10 cellular contexts compared by ENCODE assay signal in genomic region chr14:103108749-103109207, GRCh38. TPM values are rescaled to one million over a fixed set of nuclear protein-coding genes. Genes with fewer than 3 reads are reported as not detected.
DNase-seq lines count a peak whose midpoint lies in the region; ATAC-seq, FAIRE-seq and TF ChIP-seq lines count a peak whose summit lies in the region.
"Had no signal": no experiment of that assay in that cellular context is flagged by ENCODE, and none has a peak within 500 bp of the region (broad histone marks: within the 10 kb centered on the region; RNA-seq: fewer than 3 reads in every experiment).

No MANE protein-coding gene starts in this region.

- in situ Hi-C loops in GM12878 (cut with MboI), result loop anchor here (5.0 kb wide), 1 partner anchor 74 kb away; no protein-coding TSS in a partner anchor
- in situ Hi-C loops in brain microvascular endothelial cell (cut with HindIII; ENCODE audit: low pct_ligation_motif_present, low sequenced_read_pairs), result no loop called here

- TF ChIP-seq POLR2A in GM12878 (IDR thresholded peaks at IDR 0.05; ENCODE audit: low read depth, low read length), result peak; percentile 44; the same call in 1 of the 2 replicates

- intact Hi-C loops in GM12878 (cut with micrococcal nuclease; ENCODE audit: unreplicated experiment), result no loop called here

- no peak overlapping the region for H3K27ac Mint-ChIP-seq in activated T-cell treated with anti-CD3 and anti-CD28 coated beads, Interleukin-2, amount 50 U/mL, for 72 hours

- H3K4me1 ChIP-seq in HUES64 (ENCODE audit: insufficient read depth, low read length), result peaks cover 38% of the 10 kb centered on the region
- peaks cover 63% of the 10 kb centered on the region for H3K4me1 ChIP-seq in GM12878 (ENCODE audit: control insufficient read depth, insufficient read depth, low read length)
- H3K4me1 ChIP-seq in thymus (ENCODE audit: control insufficient read depth, insufficient read depth, low read length), result peaks cover 44% of the 10 kb centered on the region

- FAIRE-seq in GM12878 (lab: Jason Lieb, UNC), result peak; percentile 7

- no peaks in the 10 kb centered on the region for H3K36me3 Mint-ChIP-seq in activated T-cell treated with anti-CD3 and anti-CD28 coated beads, Interleukin-2, amount 50 U/mL, for 72 hours (ENCODE audit: insufficient read depth in 2 of 2)

- SMC1A ChIA-PET in GM12878 (lab: Charles Lee; ENCODE audit: uncharacterized antibody, unreplicated experiment), result interaction anchor here (0.7 to 4.9 kb wide), 3 partner anchors 32 to 183 kb away, joined by 3 to 22 read pairs (median 4); no protein-coding TSS in a partner anchor

- H3K9ac ChIP-seq in HUES64 (ENCODE audit: low read depth, low read length), result peak overlapping the region; percentile 37; the same call in 1 of the 2 replicates
- H3K9ac ChIP-seq in GM12878 (ENCODE audit: control insufficient read depth, insufficient read depth, low read length), result peak overlapping the region; percentile 41

- no peaks in the 10 kb centered on the region for H3K79me2 ChIP-seq in GM12878 (ENCODE audit: control insufficient read depth, insufficient read depth, low read length)

- RAD21 ChIA-PET in GM12878 (lab: Charles Lee; ENCODE audit: unreplicated experiment), result interaction anchor here (4.2 kb wide), 1 partner anchor 32 kb away, joined by 40 read pairs; no protein-coding TSS in a partner anchor

- no peaks in the 10 kb centered on the region for H3K9me3 Mint-ChIP-seq in activated T-cell treated with anti-CD3 and anti-CD28 coated beads, Interleukin-2, amount 50 U/mL, for 72 hours
- H3K9me3 Mint-ChIP-seq: activated T-cell treated with anti-CD3 and anti-CD28 coated beads, Interleukin-2, amount 50 U/mL, for 4 hours had no signal

- TF ChIP-seq CTCF in GM12878 (IDR thresholded peaks at IDR 0.05 in 2 of 3, conservative IDR thresholded peaks at IDR 0.05 in 1 of 3; ENCODE audit: control insufficient read depth in 2 of 3, extremely low read depth in 1 of 3, insufficient read depth in 1 of 3, low read depth in 3 of 3, low read length in 3 of 3), result no peak
- no peak for TF ChIP-seq CTCF in brain microvascular endothelial cell (IDR thresholded peaks at IDR 0.05; ENCODE audit: low read depth, low read length, missing control alignments)

- H3K36me3 ChIP-seq in HUES64 (ENCODE audit: insufficient read depth, low read length), result no peaks in the 10 kb centered on the region
- H3K36me3 ChIP-seq in GM12878 (ENCODE audit: control insufficient read depth in 2 of 2, insufficient read depth in 2 of 2, low read length in 1 of 2), result no peaks in the 10 kb centered on the region
- no peaks in the 10 kb centered on the region for H3K36me3 ChIP-seq in thymus (ENCODE audit: control insufficient read depth, insufficient read depth)
- no peaks in the 10 kb centered on the region for H3K36me3 ChIP-seq in brain microvascular endothelial cell (replicated peaks)

- ATAC-seq in activated T-cell treated with anti-CD3 and anti-CD28 coated beads, Interleukin-2, amount 50 U/mL, for 72 hours (replicated peaks in 1 of 2), result peak; percentile 68 to 78
- peak; percentile 65 for ATAC-seq in GM12878
- ATAC-seq in HG02938 (IDR thresholded peaks at IDR 0.05; ENCODE audit: unreplicated experiment), result no peak
- ATAC-seq: activated T-cell treated with anti-CD3 and anti-CD28 coated beads, Interleukin-2, amount 50 U/mL, for 4 hours had no signal

- peak overlapping the region; percentile 33 for H2AFZ ChIP-seq in GM12878 (ENCODE audit: control insufficient read depth, low read depth, low read length)

- H3K27ac ChIP-seq in HUES64 (ENCODE audit: low read depth, low read length) (peak overlapping the region; percentile 87; the same call in 1 of the 2 replicates), GM12878 (ENCODE audit: control insufficient read depth, insufficient read depth) (peak overlapping the region; percentile 72), thymus (ENCODE audit: low read depth) (peak overlapping the region; percentile 25), brain microvascular endothelial cell (no peak overlapping the region)

- H3K4me3 Mint-ChIP-seq in activated T-cell treated with anti-CD3 and anti-CD28 coated beads, Interleukin-2, amount 50 U/mL, for 72 hours, result peak overlapping the region in 1 of 2 donors; percentile 44
- H3K4me3 Mint-ChIP-seq: activated T-cell treated with anti-CD3 and anti-CD28 coated beads, Interleukin-2, amount 50 U/mL, for 4 hours had no signal

- no peaks in the 10 kb centered on the region for H4K20me1 ChIP-seq in GM12878 (ENCODE audit: control insufficient read depth, insufficient read depth)

- no peak for TF ChIP-seq RAD21 in GM12878 (IDR thresholded peaks at IDR 0.05; ENCODE audit: insufficient read depth, low read depth, low read length)

- H3K9me3 ChIP-seq in HUES64 (ENCODE audit: insufficient read depth, low read depth, low read length), result no peaks in the 10 kb centered on the region
- H3K9me3 ChIP-seq in GM12878 (replicated peaks; ENCODE audit: control insufficient read depth, insufficient read depth, low read length), result no peaks in the 10 kb centered on the region
- no peaks in the 10 kb centered on the region for H3K9me3 ChIP-seq in thymus (ENCODE audit: control insufficient read depth)

- peak; percentile 69 to 73 for DNase-seq in activated T-cell treated with anti-CD3 and anti-CD28 coated beads, Interleukin-2, amount 50 U/mL, for 72 hours
- no peak for DNase-seq in activated T-cell treated with anti-CD3 and anti-CD28 coated beads, Interleukin-2, amount 50 U/mL, for 1 hour
- DNase-seq in GM12878 (ENCODE audit: low read depth, low spot score) (no peak), brain microvascular endothelial cell (no peak)
- DNase-seq in stimulated activated CD4-positive, alpha-beta T cell treated with anti-CD3 and anti-CD28 coated beads, Interleukin-15, amount 100 ng/mL, for 24 hours, result no peak
- DNase-seq: activated T-cell treated with anti-CD3 and anti-CD28 coated beads, Interleukin-2, amount 50 U/mL, for 4 hours; DMS153 had no signal

- H3K4me2 ChIP-seq in GM12878 (ENCODE audit: control insufficient read depth, insufficient read depth), result peak overlapping the region; percentile 30; the same call in 1 of the 2 replicates

- 22% methylated on average over 9 of the region's 9 CpGs for WGBS in HUES64
- WGBS in GM12878 (ENCODE audit: insufficient coverage, insufficient replicate concordance, low lambda C conversion rate, missing lambda C conversion rate), result 22% methylated on average over 4 of the region's 9 CpGs
- WGBS in thymus, result 42% methylated on average over 9 of the region's 9 CpGs

- CTCF ChIA-PET in GM12878 (lab: Yijun Ruan, JAX), result interaction anchor here (0.6 to 4.1 kb wide), 7 partner anchors 8 to 860 kb away, joined by 3 to 32 read pairs (median 4); partner anchors contain the start of gene TNFAIP2

- peak; percentile 39 to 46; a peak in 3 of 4 replicates for TF ChIP-seq EP300 in GM12878 (IDR thresholded peaks at IDR 0.05; ENCODE audit: borderline replicate concordance in 1 of 2, control insufficient read depth in 1 of 2, low read depth in 2 of 2, low read length in 2 of 2)

- H3K4me1 Mint-ChIP-seq in activated T-cell treated with anti-CD3 and anti-CD28 coated beads, Interleukin-2, amount 50 U/mL, for 72 hours (ENCODE audit: low read depth), result peaks cover 15% of the 10 kb centered on the region

- H3K4me3 ChIP-seq in HUES64 (ENCODE audit: low read length), result no peak overlapping the region
- H3K4me3 ChIP-seq in GM12878, result no peak overlapping the region
- no peak overlapping the region for H3K4me3 ChIP-seq in thymus (ENCODE audit: low read length)
- no peak overlapping the region for H3K4me3 ChIP-seq in brain microvascular endothelial cell (ENCODE audit: low read depth, low read length)

- H3K27me3 Mint-ChIP-seq in activated T-cell treated with anti-CD3 and anti-CD28 coated beads, Interleukin-2, amount 50 U/mL, for 72 hours (ENCODE audit: low read depth), result peaks cover 14% of the 10 kb centered on the region

- POLR2A ChIA-PET in GM12878 (lab: Charles Lee), result interaction anchor here (0.9 to 1.6 kb wide), 3 partner anchors 10 to 32 kb away, joined by 3 to 7 read pairs (median 4); partner anchors contain the start of gene TNFAIP2

- H3K27me3 ChIP-seq in HUES64 (ENCODE audit: insufficient read depth, low read length), result peaks cover 21% of the 10 kb centered on the region
- H3K27me3 ChIP-seq in GM12878 (replicated peaks in 1 of 2; ENCODE audit: control insufficient read depth in 2 of 2, insufficient read depth in 2 of 2, low read length in 1 of 2), result peaks cover 4 to 5% of the 10 kb centered on the region in 2 experiments; a peak in 2 of 4 replicates
- peaks cover 11% of the 10 kb centered on the region for H3K27me3 ChIP-seq in thymus (ENCODE audit: control insufficient read depth, insufficient read depth)
- peaks cover 13% of the 10 kb centered on the region for H3K27me3 ChIP-seq in brain microvascular endothelial cell (replicated peaks)

- BruUV-seq in GM12878 (replicated peaks; lab: Mats Ljungman, UMichigan), result no TSS peak

RNA-seq across cellular contexts. Expression of gene EXOC3L4, which starts 14.3 kb away (rescaled TPM):
- total RNA-seq in activated T-cell treated with anti-CD3 and anti-CD28 coated beads, Interleukin-2, amount 50 U/mL, for 72 hours, result not detected
- not detected for polyA plus RNA-seq in HUES64 (2013, experiment 1 of 2)
- not detected for polyA plus RNA-seq in HUES64 (2013, experiment 2 of 2)
- not detected in 2 replicates for total RNA-seq in GM12878 (2013; cell fraction: nucleolus; rRNA removed)
- total RNA-seq in GM12878 (2014; rRNA removed) (not detected in 2 replicates), GM12878 (2014; rRNA removed; fragmentation: Illumina TruSeq; extraction: Trizol) (not detected in 2 replicates), GM12878 (2021) (not detected in 2 replicates)
- not detected for polyA plus RNA-seq in GM12878 (2011; ENCODE audit: low read depth)
- polyA plus RNA-seq in GM12878 (2011; rRNA removed) (not detected in 2 replicates), GM12878 (2014; fragmentation: Illumina TruSeq; extraction: Trizol) (not detected in 2 replicates), GM12878 (2014; fragmentation: Nextera tagmentation; extraction: Ambion mirVana) (not detected), GM12878 (2014; rRNA removed) (not detected in 2 replicates), GM12878 (2016; fragmentation: Nextera tagmentation; extraction: Ambion mirVana) (not detected), thymus (83.7 TPM)
- not detected in 2 replicates for polyA plus RNA-seq in GM12878 (2011; cell fraction: cytosol; rRNA removed)
- polyA plus RNA-seq in GM12878 (2011; cell fraction: nucleus; rRNA removed), result 0.15 TPM in 1 of 2 replicates, not detected in the other
- polyA plus RNA-seq in GM12878 (2012), result not detected in 2 replicates
- not detected in 2 replicates for polyA minus RNA-seq in GM12878 (2011; rRNA and poly(A)+ RNA removed)
- polyA minus RNA-seq in GM12878 (2011; cell fraction: cytosol; rRNA and poly(A)+ RNA removed), result not detected in 2 replicates
- not detected in 2 replicates for polyA minus RNA-seq in GM12878 (2011; cell fraction: nucleus; rRNA and poly(A)+ RNA removed)
- total RNA-seq: activated T-cell treated with anti-CD3 and anti-CD28 coated beads, Interleukin-2, amount 50 U/mL, for 4 hours had no signal

RNA-seq across cellular contexts. Expression of gene TNFAIP2, which starts 14.5 kb away (rescaled TPM):
- 10 to 100 TPM in 1 of 2 donors, 1 to 10 TPM in 1; 8.8 to 12.2 TPM for total RNA-seq in activated T-cell treated with anti-CD3 and anti-CD28 coated beads, Interleukin-2, amount 50 U/mL, for 72 hours
- 27.4 TPM for polyA plus RNA-seq in HUES64 (2013, experiment 1 of 2)
- 35.5 TPM for polyA plus RNA-seq in HUES64 (2013, experiment 2 of 2)
- total RNA-seq in GM12878 (2013; cell fraction: nucleolus; rRNA removed), result 228 and 277 TPM in 2 replicates
- 75.4 and 81.6 TPM in 2 replicates for total RNA-seq in GM12878 (2014; rRNA removed)
- total RNA-seq in GM12878 (2014; rRNA removed; fragmentation: Illumina TruSeq; extraction: Trizol), result 51.0 and 58.3 TPM in 2 replicates
- 107 and 116 TPM in 2 replicates for total RNA-seq in GM12878 (2021)
- 25.2 TPM for polyA plus RNA-seq in GM12878 (2011; ENCODE audit: low read depth)
- polyA plus RNA-seq in GM12878 (2011; rRNA removed), result 38.5 and 66.7 TPM in 2 replicates
- 82.8 and 101 TPM in 2 replicates for polyA plus RNA-seq in GM12878 (2011; cell fraction: cytosol; rRNA removed)
- polyA plus RNA-seq in GM12878 (2011; cell fraction: nucleus; rRNA removed), result 340 and 362 TPM in 2 replicates
- polyA plus RNA-seq in GM12878 (2012), result 41.1 and 61.7 TPM in 2 replicates
- polyA plus RNA-seq in GM12878 (2014; fragmentation: Illumina TruSeq; extraction: Trizol), result 36.8 and 67.5 TPM in 2 replicates
- polyA plus RNA-seq in GM12878 (2014; fragmentation: Nextera tagmentation; extraction: Ambion mirVana), result 100 to 1,000 TPM in 1 of 2 experiments, 10 to 100 TPM in 1; 85.6 to 106 TPM
- 137 and 150 TPM in 2 replicates for polyA plus RNA-seq in GM12878 (2014; rRNA removed)
- 1 to 10 TPM; 7.1 TPM for polyA plus RNA-seq in GM12878 (2016; fragmentation: Nextera tagmentation; extraction: Ambion mirVana)
- 29.0 and 63.6 TPM in 2 replicates for polyA minus RNA-seq in GM12878 (2011; rRNA and poly(A)+ RNA removed)
- polyA minus RNA-seq in GM12878 (2011; cell fraction: cytosol; rRNA and poly(A)+ RNA removed), result 40.4 and 44.5 TPM in 2 replicates
- polyA minus RNA-seq in GM12878 (2011; cell fraction: nucleus; rRNA and poly(A)+ RNA removed), result 25.3 and 36.6 TPM in 2 replicates
- polyA plus RNA-seq in thymus, result 193 TPM

RNA-seq across cellular contexts. Expression of gene LBHD2, which starts 24.8 kb away (rescaled TPM):
- total RNA-seq in activated T-cell treated with anti-CD3 and anti-CD28 coated beads, Interleukin-2, amount 50 U/mL, for 72 hours, result not detected
- polyA plus RNA-seq in HUES64 (2013, experiment 1 of 2), result not detected
- polyA plus RNA-seq in HUES64 (2013, experiment 2 of 2), result not detected
- not detected in 2 replicates for total RNA-seq in GM12878 (2013; cell fraction: nucleolus; rRNA removed)
- total RNA-seq in GM12878 (2014; rRNA removed) (not detected in 2 replicates), GM12878 (2014; rRNA removed; fragmentation: Illumina TruSeq; extraction: Trizol) (not detected in 2 replicates), GM12878 (2021) (not detected in 2 replicates)
- polyA plus RNA-seq in GM12878 (2011; ENCODE audit: low read depth), result not detected
- polyA plus RNA-seq in GM12878 (2011; rRNA removed) (not detected in 2 replicates), GM12878 (2014; fragmentation: Illumina TruSeq; extraction: Trizol) (not detected in 2 replicates), GM12878 (2014; fragmentation: Nextera tagmentation; extraction: Ambion mirVana) (not detected), GM12878 (2014; rRNA removed) (not detected in 2 replicates), GM12878 (2016; fragmentation: Nextera tagmentation; extraction: Ambion mirVana) (not detected), thymus (0.75 TPM)
- polyA plus RNA-seq in GM12878 (2011; cell fraction: cytosol; rRNA removed), result not detected in 2 replicates
- not detected in 2 replicates for polyA plus RNA-seq in GM12878 (2011; cell fraction: nucleus; rRNA removed)
- not detected in 2 replicates for polyA plus RNA-seq in GM12878 (2012)
- not detected in 2 replicates for polyA minus RNA-seq in GM12878 (2011; rRNA and poly(A)+ RNA removed)
- polyA minus RNA-seq in GM12878 (2011; cell fraction: cytosol; rRNA and poly(A)+ RNA removed), result not detected in 2 replicates
- polyA minus RNA-seq in GM12878 (2011; cell fraction: nucleus; rRNA and poly(A)+ RNA removed), result not detected in 2 replicates
- total RNA-seq: activated T-cell treated with anti-CD3 and anti-CD28 coated beads, Interleukin-2, amount 50 U/mL, for 4 hours had no signal

RNA-seq across cellular contexts. Expression of gene CDC42BPB, which starts 51.4 kb away (rescaled TPM):
- total RNA-seq in activated T-cell treated with anti-CD3 and anti-CD28 coated beads, Interleukin-2, amount 50 U/mL, for 72 hours, result 1 to 10 TPM; 3.7 to 5.4 TPM
- polyA plus RNA-seq in HUES64 (2013, experiment 1 of 2), result 52.0 TPM
- polyA plus RNA-seq in HUES64 (2013, experiment 2 of 2), result 55.0 TPM
- 103 and 127 TPM in 2 replicates for total RNA-seq in GM12878 (2013; cell fraction: nucleolus; rRNA removed)
- 15.3 and 19.9 TPM in 2 replicates for total RNA-seq in GM12878 (2014; rRNA removed)
- 10.0 and 10.7 TPM in 2 replicates for total RNA-seq in GM12878 (2014; rRNA removed; fragmentation: Illumina TruSeq; extraction: Trizol)
- total RNA-seq in GM12878 (2021), result 20.3 and 22.0 TPM in 2 replicates
- 9.3 TPM for polyA plus RNA-seq in GM12878 (2011; ENCODE audit: low read depth)
- 17.4 and 22.1 TPM in 2 replicates for polyA plus RNA-seq in GM12878 (2011; rRNA removed)
- polyA plus RNA-seq in GM12878 (2011; cell fraction: cytosol; rRNA removed), result 23.8 and 26.2 TPM in 2 replicates
- polyA plus RNA-seq in GM12878 (2011; cell fraction: nucleus; rRNA removed), result 61.2 and 90.5 TPM in 2 replicates
- 12.2 and 14.2 TPM in 2 replicates for polyA plus RNA-seq in GM12878 (2012)
- polyA plus RNA-seq in GM12878 (2014; fragmentation: Illumina TruSeq; extraction: Trizol), result 8.4 and 15.9 TPM in 2 replicates
- under 1 TPM; 0.42 to 0.46 TPM for polyA plus RNA-seq in GM12878 (2014; fragmentation: Nextera tagmentation; extraction: Ambion mirVana)
- polyA plus RNA-seq in GM12878 (2014; rRNA removed), result 18.3 and 23.6 TPM in 2 replicates
- polyA plus RNA-seq in GM12878 (2016; fragmentation: Nextera tagmentation; extraction: Ambion mirVana), result 1 to 10 TPM in 1 of 2 experiments, under 1 TPM in 1; 0.82 to 1.7 TPM
- 44.8 and 46.7 TPM in 2 replicates for polyA minus RNA-seq in GM12878 (2011; rRNA and poly(A)+ RNA removed)
- polyA minus RNA-seq in GM12878 (2011; cell fraction: cytosol; rRNA and poly(A)+ RNA removed), result 14.2 and 15.8 TPM in 2 replicates
- polyA minus RNA-seq in GM12878 (2011; cell fraction: nucleus; rRNA and poly(A)+ RNA removed), result 20.3 and 38.5 TPM in 2 replicates
- 16.3 TPM for polyA plus RNA-seq in thymus

Comparison
In these comparisons a context has a peak if more than half of its experiments do, and no peak if none do; other contexts are left out.
1. DNase-seq: peak in activated T-cell treated with anti-CD3 and anti-CD28 coated beads, Interleukin-2, amount 50 U/mL, for 72 hours (2 of 2); none in activated T-cell treated with anti-CD3 and anti-CD28 coated beads, Interleukin-2, amount 50 U/mL, for 1 hour (single experiment), GM12878 (single experiment), stimulated activated CD4-positive, alpha-beta T cell treated with anti-CD3 and anti-CD28 coated beads, Interleukin-15, amount 100 ng/mL, for 24 hours (single experiment) and brain microvascular endothelial cell (single experiment).